In the genomic region with DNA sequence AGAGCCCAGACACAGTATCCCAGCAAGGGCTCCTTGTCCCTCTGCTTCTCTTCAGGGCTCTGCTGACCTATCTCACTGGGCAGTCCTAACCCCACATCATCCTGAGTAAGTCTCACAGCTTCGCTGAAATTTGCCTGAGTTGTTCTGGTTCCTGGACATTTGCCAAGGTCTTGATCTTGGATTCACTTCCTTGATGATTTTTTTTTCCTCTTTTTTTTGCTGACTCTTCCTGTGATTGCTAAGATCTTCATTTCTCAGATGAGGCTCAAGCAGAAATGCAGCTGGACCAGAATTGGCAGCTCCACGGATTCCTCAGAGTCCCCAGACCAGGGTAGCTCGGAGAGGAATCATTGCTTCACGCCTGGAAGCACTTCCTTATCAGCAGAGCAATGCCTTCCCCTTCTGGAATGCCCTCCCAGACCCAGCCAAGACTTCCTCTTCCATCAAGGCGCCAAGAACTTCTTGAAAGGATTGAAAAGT, we compare ENCODE assay signal across 11 cellular contexts. TPM values are rescaled to one million over a fixed set of nuclear protein-coding genes. Genes with fewer than 3 reads are reported as not detected.
DNase-seq lines count a peak whose midpoint lies in the region; ATAC-seq and TF ChIP-seq lines count a peak whose summit lies in the region.
"Had no signal": no experiment of that assay in that cellular context is flagged by ENCODE, and none has a peak within 500 bp of the region (broad histone marks: within the 10 kb centered on the region; RNA-seq: fewer than 3 reads in every experiment).

No MANE protein-coding gene starts in this region.

- H3K4me3 ChIP-seq in astrocyte of the spinal cord (ENCODE audit: low read depth, low read length), result no peak overlapping the region

- ATAC-seq in HG03469 (IDR thresholded peaks at IDR 0.05; ENCODE audit: unreplicated experiment) (no peak), HG02610 (IDR thresholded peaks at IDR 0.05; ENCODE audit: unreplicated experiment) (no peak)

- DNase-seq in HT1080 (ENCODE audit: low read depth) (peak; percentile 64), astrocyte of the spinal cord (ENCODE audit: low read depth, low spot score) (peak; percentile 57), iPS-NIHi11 (ENCODE audit: low spot score) (peak; percentile 45), smooth muscle cell of the brain vasculature (ENCODE audit: low read depth, low spot score) (peak; percentile 79), cortex of kidney (lab: John Stamatoyannopoulos, UW) (no peak)
- no peak for DNase-seq in activated CD4-positive, CD25-positive, alpha-beta regulatory T cell (lab: John Stamatoyannopoulos, UW)
- DNase-seq: DMS153, erythroblast, Karpas-422 had no signal

- no peak for TF ChIP-seq CTCF in astrocyte of the spinal cord (IDR thresholded peaks at IDR 0.05; ENCODE audit: low read depth, low read length)

- in situ Hi-C loops in astrocyte of the spinal cord (cut with HindIII; ENCODE audit: low sequenced_read_pairs), result no loop called here

RNA-seq across cellular contexts. Expression of a gene that starts 8.6 kb away (rescaled TPM):
- total RNA-seq in HT1080 (2014; rRNA removed; shearing (Covaris generic)), result 1.2 and 1.8 TPM in 2 replicates
- 0.27 and 0.55 TPM in 2 replicates for polyA plus RNA-seq in HT1080 (2015; cell fraction: cytosol; rRNA removed)
- polyA plus RNA-seq in HT1080 (2015; cell fraction: nucleus; rRNA removed), result 0.60 and 1.1 TPM in 2 replicates

Comparison
In these comparisons a context has a peak if more than half of its experiments do, and no peak if none do; other contexts are left out.
1. DNase-seq: peak in HT1080 (single experiment), astrocyte of the spinal cord (single experiment), iPS-NIHi11 (single experiment) and smooth muscle cell of the brain vasculature (single experiment); none in cortex of kidney (single experiment) and activated CD4-positive, CD25-positive, alpha-beta regulatory T cell (0 of 4).